19 cellular contexts compared by ENCODE assay signal in genomic region chr15:98894312-98894711, GRCh38.
DNase-seq lines count a peak whose midpoint lies in the region; ATAC-seq, FAIRE-seq and TF ChIP-seq lines count a peak whose summit lies in the region.
"Had no signal": no experiment of that assay in that cellular context is flagged by ENCODE, and none has a peak within 500 bp of the region (broad histone marks: within the 10 kb centered on the region; RNA-seq: fewer than 3 reads in every experiment).

No MANE protein-coding gene starts in this region.

- TF ChIP-seq POLR2A in A549 (IDR thresholded peaks at IDR 0.05; ENCODE audit: low read length) (no peak), vagina (IDR thresholded peaks at IDR 0.05) (no peak)

- H3K27me3 ChIP-seq in SJSA1 (replicated peaks) (no peaks in the 10 kb centered on the region), vagina (no peaks in the 10 kb centered on the region)
- H3K27me3 ChIP-seq: BLaER1, SJCRH30 had no signal

- TF ChIP-seq EP300 in A549 (IDR thresholded peaks at IDR 0.05): no peak

- TF ChIP-seq RAD21 in A549 (conservative IDR thresholded peaks at IDR 0.05 in 1 of 2, IDR thresholded peaks at IDR 0.05 in 1 of 2): no peak

- WGBS in A549 (ENCODE audit: missing lambda C conversion rate): 89% methylated on average over 4 of the region's 4 CpGs

- H3K4me1 Mint-ChIP-seq in chondrocyte (ENCODE audit: low read depth) (peaks cover 82% of the 10 kb centered on the region), osteocyte (ENCODE audit: unreplicated experiment) (peaks cover 84% of the 10 kb centered on the region)

- FAIRE-seq in A549 (lab: Jason Lieb, UNC): no peak

- H3K27ac ChIP-seq in A549 (peak overlapping the region; percentile 95 to 97), SJSA1 (0 out of 2 replicates have a peak overlapping the region, but pooled peaks have one; percentile 5), vagina (no peak overlapping the region)
- H3K27ac ChIP-seq: BLaER1, GM23248, KMS-11, SJCRH30 had no signal

- H3K27me3 Mint-ChIP-seq in chondrocyte (ENCODE audit: low read depth): no peaks in the 10 kb centered on the region
- H3K27me3 Mint-ChIP-seq in osteocyte (ENCODE audit: unreplicated experiment): no peaks in the 10 kb centered on the region
- H3K27me3 Mint-ChIP-seq: CD4-positive, alpha-beta memory T cell had no signal

- H3K4me3 ChIP-seq in A549: no peak overlapping the region
- H3K4me3 ChIP-seq in SJSA1: no peak overlapping the region
- H3K4me3 ChIP-seq in vagina: no peak overlapping the region
- H3K4me3 ChIP-seq: BLaER1, GM23248, HAP-1, SJCRH30 had no signal

- CTCF ChIA-PET in A549 (lab: Yijun Ruan, JAX): interaction anchor here (0.8 to 7.2 kb wide), 8 partner anchors 8 to 245 kb away, joined by 3 to 79 read pairs (median 6); no protein-coding TSS in a partner anchor

- H3K4me2 ChIP-seq in A549: peak overlapping the region; percentile 74; the same call in 1 of the 3 replicates
- H3K4me2 ChIP-seq: BLaER1, KMS-11 had no signal

- H3K36me3 Mint-ChIP-seq in chondrocyte (ENCODE audit: low read depth) (peaks cover 6% of the 10 kb centered on the region), osteocyte (ENCODE audit: unreplicated experiment) (peaks cover 17% of the 10 kb centered on the region)

- no peak for TF ChIP-seq CTCF in A549 (IDR thresholded peaks at IDR 0.05)
- no peak for TF ChIP-seq CTCF in chondrocyte (IDR thresholded peaks at IDR 0.05)
- no peak for TF ChIP-seq CTCF in osteocyte (IDR thresholded peaks at IDR 0.05)
- no peak for TF ChIP-seq CTCF in vagina (IDR thresholded peaks at IDR 0.05)

- H3K4me1 ChIP-seq in A549: peaks cover 94% of the 10 kb centered on the region
- peaks cover 62% of the 10 kb centered on the region for H3K4me1 ChIP-seq in SJSA1 (replicated peaks)
- H3K4me1 ChIP-seq in vagina: peaks cover 33% of the 10 kb centered on the region
- H3K4me1 ChIP-seq: BLaER1 had no signal

- no peak for ATAC-seq in A549

- H3K27ac Mint-ChIP-seq in chondrocyte (ENCODE audit: unreplicated experiment): peak overlapping the region; percentile 96
- peak overlapping the region; percentile 61 for H3K27ac Mint-ChIP-seq in osteocyte (ENCODE audit: unreplicated experiment)
- H3K27ac Mint-ChIP-seq: CD4-positive, alpha-beta memory T cell had no signal

- no peak overlapping the region for H3K4me3 Mint-ChIP-seq in chondrocyte (ENCODE audit: unreplicated experiment)
- no peak overlapping the region for H3K4me3 Mint-ChIP-seq in osteocyte (ENCODE audit: unreplicated experiment)
- H3K4me3 Mint-ChIP-seq: CD4-positive, alpha-beta memory T cell had no signal

- H3K36me3 ChIP-seq in SJSA1 (0 out of 2 replicates have a peak, but pooled peaks cover 3% of the 10 kb centered on the region), vagina (no peaks in the 10 kb centered on the region)

- no peaks in the 10 kb centered on the region for H3K9me3 Mint-ChIP-seq in chondrocyte (ENCODE audit: low read depth)
- H3K9me3 Mint-ChIP-seq in osteocyte (ENCODE audit: unreplicated experiment): no peaks in the 10 kb centered on the region
- H3K9me3 Mint-ChIP-seq: CD4-positive, alpha-beta memory T cell had no signal

- POLR2A ChIA-PET in A549 (lab: Yijun Ruan, JAX): interaction anchor here (0.7 to 3.7 kb wide), 3 partner anchors 20 to 206 kb away, joined by 3 to 40 read pairs (median 4); no protein-coding TSS in a partner anchor

- intact Hi-C loops in vagina (cut with DNase I): no loop called here

- no peak for DNase-seq in A549 (ENCODE audit: low read depth in 1 of 2, low spot score in 1 of 2)
- no peak for DNase-seq in SJSA1 (ENCODE audit: low read depth in 1 of 2, low spot score in 2 of 2)
- DNase-seq in chondrocyte (ENCODE audit: low spot score): no peak
- no peak for DNase-seq in osteocyte (ENCODE audit: extremely low spot score, unreplicated experiment)
- DNase-seq in NCI-H774 (lab: John Stamatoyannopoulos, UW): no peak
- no peak for DNase-seq in activated gamma-delta T cell (lab: John Stamatoyannopoulos, UW)
- DNase-seq in vagina (ENCODE audit: extremely low spot score in 2 of 2): no peak
- no peak for DNase-seq in HUDEP-2 (lab: John Stamatoyannopoulos, UW; ENCODE audit: unreplicated experiment in 76 of 76)
- DNase-seq: CD4-positive, alpha-beta memory T cell; DMS153; GDM1; GM23248; NCI-H1417 treated with DMSO at 0.1 percent for 48 hours; NCI-H1930; NCI-H226; SJCRH30 had no signal

- H3K9me3 ChIP-seq in A549 (no peaks in the 10 kb centered on the region), SJSA1 (replicated peaks) (no peaks in the 10 kb centered on the region), vagina (no peaks in the 10 kb centered on the region)
- H3K9me3 ChIP-seq: HAP-1, SJCRH30 had no signal

TF ChIP-seq in A549, 52 proteins besides CTCF, POLR2A, EP300 and RAD21:
- TF ChIP-seq CBX2 (IDR thresholded peaks at IDR 0.05; ENCODE audit: borderline replicate concordance, low read depth): no peak
- peak; percentile 73 for TF ChIP-seq MAFK (IDR thresholded peaks at IDR 0.05; ENCODE audit: partially characterized antibody)
